20 cellular contexts compared by ENCODE assay signal in the genomic region with DNA sequence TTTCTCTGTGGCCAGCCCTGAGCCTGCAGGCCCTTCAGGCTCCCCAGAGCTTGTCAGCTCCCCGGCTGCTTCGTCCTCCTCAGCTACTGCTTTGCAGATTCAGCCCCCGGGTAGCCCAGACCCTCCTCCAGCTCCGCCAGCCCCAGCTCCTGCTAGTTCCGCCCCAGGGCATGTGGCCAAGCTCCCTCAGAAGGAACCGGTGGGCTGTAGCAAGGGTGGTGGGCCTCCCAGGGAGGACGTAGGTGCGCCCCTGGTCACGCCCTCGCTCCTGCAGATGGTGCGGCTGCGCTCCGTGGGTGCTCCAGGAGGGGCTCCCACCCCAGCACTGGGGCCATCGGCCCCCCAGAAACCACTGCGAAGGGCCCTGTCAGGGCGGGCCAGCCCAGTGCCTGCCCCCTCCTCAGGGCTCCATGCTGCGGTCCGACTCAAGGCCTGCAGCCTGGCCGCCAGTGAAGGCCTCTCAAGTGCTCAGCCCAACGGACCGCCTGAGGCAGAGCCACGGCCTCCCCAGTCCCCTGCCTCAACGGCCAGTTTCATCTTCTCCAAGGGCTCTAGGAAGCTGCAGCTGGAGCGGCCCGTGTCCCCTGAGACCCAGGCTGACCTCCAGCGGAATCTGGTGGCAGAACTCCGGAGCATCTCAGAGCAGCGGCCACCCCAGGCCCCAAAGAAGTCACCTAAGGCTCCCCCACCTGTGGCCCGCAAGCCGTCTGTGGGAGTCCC. TPM values are rescaled to one million over a fixed set of nuclear protein-coding genes. Genes with fewer than 3 reads are reported as not detected.
DNase-seq lines count a peak whose midpoint lies in the region; TF ChIP-seq lines count a peak whose summit lies in the region.
"Had no signal": no experiment of that assay in that cellular context is flagged by ENCODE, and none has a peak within 500 bp of the region (broad histone marks: within the 10 kb centered on the region; RNA-seq: fewer than 3 reads in every experiment).

No MANE protein-coding gene starts in this region.

- H3K9me3 Mint-ChIP-seq in Calu3 (ENCODE audit: low read depth, unreplicated experiment) = no peaks in the 10 kb centered on the region
- H3K9me3 Mint-ChIP-seq: activated CD4-positive, alpha-beta memory T cell treated with anti-CD3 and anti-CD28 coated beads for 36 hours; activated naive CD4-positive, alpha-beta T cell treated with anti-CD3 and anti-CD28 coated beads, Interleukin-2, amount 50 U/mL, for 72 hours; activated T-helper 2 cell treated with anti-CD3 and anti-CD28 coated beads, Interferon-gamma antibody, Interleukin-2, Interleukin-4, amounts not matched to agents 10 μg/mL and 5 μg/mL and 100 μg/mL, durations not matched to agents 14 hours and 24 hours and 36 hours; dendritic cell treated with granulocyte-macrophage colony-stimulating factor and Interleukin-4, amounts not matched to agents 40 ng/mL and 50 ng/mL, for 4 days; stimulated activated memory B cell treated with anti-CD40 and anti-IgM and Interleukin-4, amounts not matched to agents 10 μg/mL and 1 μg/mL and 100 μg/mL, for 72 hours had no signal

- TF ChIP-seq POLR2A in breast epithelium (IDR thresholded peaks at IDR 0.05) (no peak), ovary (IDR thresholded peaks at IDR 0.05) (no peak)

- peaks cover 94% of the 10 kb centered on the region for H3K36me3 Mint-ChIP-seq in Calu3 (ENCODE audit: insufficient read depth, unreplicated experiment)
- H3K36me3 Mint-ChIP-seq: activated naive CD4-positive, alpha-beta T cell treated with anti-CD3 and anti-CD28 coated beads, Interleukin-2, amount 50 U/mL, for 72 hours had no signal

- DNase-seq in Calu3 (no peak), breast epithelium (ENCODE audit: low spot score in 2 of 2) (no peak), ovary (peak; percentile 41 to 61 (median 55)), EL (no peak), hepatic stellate cell (ENCODE audit: low spot score) (no peak)
- no peak for DNase-seq in stimulated activated CD4-positive, alpha-beta T cell treated with anti-CD3 and anti-CD28 coated beads, Interleukin-4, amount 100 ng/mL, for 4 hours
- DNase-seq: activated CD4-positive, alpha-beta memory T cell treated with anti-CD3 and anti-CD28 coated beads for 36 hours; activated CD8-positive, alpha-beta memory T cell treated with anti-CD3 and anti-CD28 coated beads, Interleukin-2, amount 50 U/mL, for 48 hours; NCI-H1092 treated with DMSO at 0.1 percent for 48 hours; NCI-H2029; NCI-H69; SHP77; SW 1271; testis had no signal

- H3K4me3 Mint-ChIP-seq in Calu3 (ENCODE audit: low read depth, unreplicated experiment) = no peak overlapping the region
- H3K4me3 Mint-ChIP-seq: activated CD4-positive, alpha-beta memory T cell treated with anti-CD3 and anti-CD28 coated beads for 36 hours; dendritic cell treated with granulocyte-macrophage colony-stimulating factor and Interleukin-4, amounts not matched to agents 40 ng/mL and 50 ng/mL, for 4 days; stimulated activated memory B cell treated with anti-CD40 and anti-IgM and Interleukin-4, amounts not matched to agents 10 μg/mL and 1 μg/mL and 100 μg/mL, for 72 hours had no signal

- peaks cover 49% of the 10 kb centered on the region for H3K4me1 Mint-ChIP-seq in Calu3 (ENCODE audit: low read depth, unreplicated experiment)

- 50 to 59% (median 55%) methylated on average over 24 to 30 of the region's 30 CpGs for WGBS in ovary, 3 donors

- H3K9me3 ChIP-seq in HEK293 (ENCODE audit: control insufficient read depth, insufficient read depth, low read depth, low read length) (no peaks in the 10 kb centered on the region), breast epithelium (no peaks in the 10 kb centered on the region), ovary (no peaks in the 10 kb centered on the region)
- H3K9me3 ChIP-seq: testis had no signal

- no TSS peak for BruUV-seq in Calu3 (replicated peaks; lab: Mats Ljungman, UMichigan)

- H3K27me3 Mint-ChIP-seq in Calu3 (ENCODE audit: unreplicated experiment) = no peaks in the 10 kb centered on the region
- H3K27me3 Mint-ChIP-seq: activated CD4-positive, alpha-beta memory T cell treated with anti-CD3 and anti-CD28 coated beads for 36 hours; dendritic cell treated with granulocyte-macrophage colony-stimulating factor and Interleukin-4, amounts not matched to agents 40 ng/mL and 50 ng/mL, for 4 days had no signal

- H3K36me3 ChIP-seq in HEK293 (ENCODE audit: control insufficient read depth in 2 of 2, insufficient read depth in 1 of 2, low read length in 2 of 2) (peaks cover 0 to 78% of the 10 kb centered on the region in 2 experiments; a peak in 2 of 3 replicates), breast epithelium (no peaks in the 10 kb centered on the region), ovary (no peaks in the 10 kb centered on the region)

- no peak for TF ChIP-seq EP300 in ovary (IDR thresholded peaks at IDR 0.05)

- H3K27me3 ChIP-seq in breast epithelium (no peaks in the 10 kb centered on the region), ovary (no peaks in the 10 kb centered on the region)
- H3K27me3 ChIP-seq: testis had no signal

- H3K27ac ChIP-seq in HEK293 (ENCODE audit: extremely low read depth, low read depth, low read length) (no peak overlapping the region), breast epithelium (peak overlapping the region; percentile 58 to 73), ovary (peak overlapping the region in 1 of 2 donors; percentile 8)

- H3K4me1 ChIP-seq in HEK293 (ENCODE audit: control insufficient read depth, insufficient read depth, low read length) (peaks cover 6% of the 10 kb centered on the region; the same call in 1 of the 2 replicates), breast epithelium (peaks cover 6 to 11% of the 10 kb centered on the region in 2 donors), ovary (ENCODE audit: insufficient read depth) (peaks cover 19% of the 10 kb centered on the region)

- TF ChIP-seq CTCF in Calu3 (IDR thresholded peaks at IDR 0.05; ENCODE audit: unreplicated experiment) (no peak), HEK293 (tag by site-specific recombination; IDR thresholded peaks at IDR 0.05) (no peak), breast epithelium (IDR thresholded peaks at IDR 0.05) (no peak), ovary (IDR thresholded peaks at IDR 0.05) (no peak)

- H3K27ac Mint-ChIP-seq in Calu3 (ENCODE audit: unreplicated experiment) = peak overlapping the region; percentile 79
- H3K27ac Mint-ChIP-seq: activated CD4-positive, alpha-beta memory T cell treated with anti-CD3 and anti-CD28 coated beads for 36 hours; activated T-helper 2 cell treated with anti-CD3 and anti-CD28 coated beads, Interferon-gamma antibody, Interleukin-2, Interleukin-4, amounts not matched to agents 10 μg/mL and 5 μg/mL and 100 μg/mL, durations not matched to agents 14 hours and 24 hours and 36 hours; dendritic cell treated with granulocyte-macrophage colony-stimulating factor and Interleukin-4, amounts not matched to agents 40 ng/mL and 50 ng/mL, for 4 days; stimulated activated memory B cell treated with anti-CD40 and anti-IgM and Interleukin-4, amounts not matched to agents 10 μg/mL and 1 μg/mL and 100 μg/mL, for 72 hours had no signal

- POLR2A ChIA-PET in HEK293 (lab: Yijun Ruan, JAX) = interaction anchor here (0.6 to 3.7 kb wide), 7 partner anchors 13 to 101 kb away, joined by 3 to 41 read pairs (median 4); no protein-coding TSS in a partner anchor

- intact Hi-C loops in Calu3 (cut with micrococcal nuclease; ENCODE audit: unreplicated experiment) (no loop called here), breast epithelium (cut with DNase I; ENCODE audit: low total_unique reads) (no loop called here), ovary (cut with DNase I) (loop anchor here (2.0 to 5.0 kb wide), 3 partner anchors 59 to 101 kb away; a partner anchor contains a TSS)

- no peak overlapping the region for H3K4me3 ChIP-seq in HEK293 (ENCODE audit: low read depth, low read length)
- no peak overlapping the region for H3K4me3 ChIP-seq in breast epithelium
- no peak overlapping the region for H3K4me3 ChIP-seq in ovary
- H3K4me3 ChIP-seq: smooth muscle cell, testis had no signal

- CTCF ChIA-PET in Calu3 (lab: Charles Lee) = interaction anchor here (1.4 to 8.9 kb wide), 2 partner anchors 18 to 59 kb away, joined by 7 to 102 read pairs; no protein-coding TSS in a partner anchor
- CTCF ChIA-PET in HEK293 (lab: Yijun Ruan, JAX) = interaction anchor here (0.5 to 10.8 kb wide), 9 partner anchors 11 to 329 kb away, joined by 3 to 253 read pairs (median 3); a partner anchor contains a TSS

TF ChIP-seq in HEK293, 187 proteins besides CTCF, POLR2A, EP300 and RAD21:
- peak; percentile 14; the same call in 1 of the 2 replicates for TF ChIP-seq ZIC2 (tag by site-specific recombination; IDR thresholded peaks at IDR 0.05)
- TF ChIP-seq ZNF157 (tag by site-specific recombination; IDR thresholded peaks at IDR 0.05) = no peak
- TF ChIP-seq ZBTB7A (tag by site-specific recombination; IDR thresholded peaks at IDR 0.05; ENCODE audit: low read depth) = no peak
- TF ChIP-seq, protein P1, sequence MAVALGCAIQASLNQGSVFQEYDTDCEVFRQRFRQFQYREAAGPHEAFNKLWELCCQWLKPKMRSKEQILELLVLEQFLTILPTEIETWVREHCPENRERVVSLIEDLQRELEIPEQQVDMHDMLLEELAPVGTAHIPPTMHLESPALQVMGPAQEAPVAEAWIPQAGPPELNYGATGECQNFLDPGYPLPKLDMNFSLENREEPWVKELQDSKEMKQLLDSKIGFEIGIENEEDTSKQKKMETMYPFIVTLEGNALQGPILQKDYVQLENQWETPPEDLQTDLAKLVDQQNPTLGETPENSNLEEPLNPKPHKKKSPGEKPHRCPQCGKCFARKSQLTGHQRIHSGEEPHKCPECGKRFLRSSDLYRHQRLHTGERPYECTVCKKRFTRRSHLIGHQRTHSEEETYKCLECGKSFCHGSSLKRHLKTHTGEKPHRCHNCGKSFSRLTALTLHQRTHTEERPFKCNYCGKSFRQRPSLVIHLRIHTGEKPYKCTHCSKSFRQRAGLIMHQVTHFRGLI (tag by site-specific recombination; IDR thresholded peaks at IDR 0.05) = 0 out of 2 replicates have a peak, but pooled peaks have one; percentile 23
- peak; percentile 70 for TF ChIP-seq EGR2 (tag by site-specific recombination; IDR thresholded peaks at IDR 0.05; ENCODE audit: low read depth)
- TF ChIP-seq ZBTB1 (tag by site-specific recombination; IDR thresholded peaks at IDR 0.05) = no peak
- TF ChIP-seq ZBTB8A (tag by site-specific recombination; IDR thresholded peaks at IDR 0.05) = no peak
- TF ChIP-seq ZFHX2 (tag by site-specific recombination; conservative IDR thresholded peaks at IDR 0.05) = peak; percentile 68

RNA-seq across cellular contexts. Expression of a gene that starts 45.4 kb away (rescaled TPM):
- total RNA-seq in Calu3 (2022) (186 and 188 TPM in 2 replicates), breast epithelium (10 to 100 TPM; 53.8 to 67.5 (median 67.2) TPM), ovary (100 to 1,000 TPM in 1 of 7 donors, 10 to 100 TPM in 6; 19.8 to 272 (median 46.2) TPM)
- polyA plus RNA-seq in ovary = 10 to 100 TPM; 23.6 to 95.2 TPM

RNA-seq across cellular contexts. Expression of a gene that starts 45.7 kb away (rescaled TPM):
- total RNA-seq in Calu3 (2022) (57.4 and 61.1 TPM in 2 replicates), breast epithelium (10 to 100 TPM; 25.0 to 49.0 (median 29.5) TPM), ovary (10 to 100 TPM; 24.8 to 64.2 (median 42.6) TPM)
- polyA plus RNA-seq in ovary = 10 to 100 TPM; 18.1 to 47.0 TPM

Comparison
In these comparisons a context has a peak if more than half of its experiments do, and no peak if none do; other contexts are left out.
1. DNase-seq: peak in ovary (5 of 5); none in Calu3 (single experiment), breast epithelium (0 of 2), stimulated activated CD4-positive, alpha-beta T cell treated with anti-CD3 and anti-CD28 coated beads, Interleukin-4, amount 100 ng/mL, for 4 hours (0 of 2), EL (single experiment) and hepatic stellate cell (single experiment).
2. intact Hi-C loops: an anchor here in ovary (2.0 to 5.0 kb wide); none called in Calu3 and breast epithelium.